Comparison of ENCODE assay signal across 1 cellular context in genomic region chr2:96554293-96555145, GRCh38.
A peak's percentile ranks its signal among the peaks of the same experiment; 100 is the strongest.
TF ChIP-seq lines count a peak whose summit lies in the region.

No MANE protein-coding gene starts in this region.

TF ChIP-seq in HepG2, 621 proteins besides CTCF, POLR2A, EP300 and RAD21 (continued from another document and continues in another):
- no peak for TF ChIP-seq ZNF607 (CRISPR knock-in tag; IDR thresholded peaks at IDR 0.05; ENCODE audit: borderline replicate concordance)
- TF ChIP-seq AHR (CRISPR knock-in tag; IDR thresholded peaks at IDR 0.05) = no peak
- TF ChIP-seq AKAP8 (CRISPR knock-in tag; IDR thresholded peaks at IDR 0.05) = peak; percentile 28; the same call in 1 of the 2 replicates
- TF ChIP-seq MEIS2 (CRISPR knock-in tag; IDR thresholded peaks at IDR 0.05) = peak; percentile 38; the same call in 1 of the 2 replicates
- peak; percentile 99 for TF ChIP-seq HNRNPL (IDR thresholded peaks at IDR 0.05; ENCODE audit: low read depth, low read length)
- TF ChIP-seq ZBTB8A (CRISPR knock-in tag; IDR thresholded peaks at IDR 0.05; ENCODE audit: borderline replicate concordance, low read depth) = no peak
- peak; percentile 62; the same call in 1 of the 2 replicates for TF ChIP-seq KDM4B (CRISPR knock-in tag; IDR thresholded peaks at IDR 0.05)
- no peak for TF ChIP-seq LCORL (IDR thresholded peaks at IDR 0.05)
- TF ChIP-seq LCORL (CRISPR knock-in tag; IDR thresholded peaks at IDR 0.05) = no peak
- TF ChIP-seq ZBTB43 (CRISPR knock-in tag; conservative IDR thresholded peaks at IDR 0.05) = no peak
- 0 out of 2 replicates have a peak, but pooled peaks have one; percentile 45 for TF ChIP-seq ZMYM4 (CRISPR knock-in tag; IDR thresholded peaks at IDR 0.05)
- TF ChIP-seq SP140L (CRISPR knock-in tag; IDR thresholded peaks at IDR 0.05; ENCODE audit: borderline replicate concordance) = no peak
- no peak for TF ChIP-seq ZNF629 (CRISPR knock-in tag; conservative IDR thresholded peaks at IDR 0.05)
- no peak for TF ChIP-seq ZBTB2 (CRISPR knock-in tag; IDR thresholded peaks at IDR 0.05; ENCODE audit: low read depth)
- TF ChIP-seq ZNF816 (CRISPR knock-in tag; IDR thresholded peaks at IDR 0.05; ENCODE audit: borderline replicate concordance) = no peak
- TF ChIP-seq SUZ12 (IDR thresholded peaks at IDR 0.05; ENCODE audit: low read depth, low read length) = no peak
- TF ChIP-seq CBX5 (CRISPR knock-in tag; IDR thresholded peaks at IDR 0.05; ENCODE audit: borderline replicate concordance) = peak; percentile 92; the same call in 1 of the 2 replicates
- no peak for TF ChIP-seq ATF1 (CRISPR knock-in tag; IDR thresholded peaks at IDR 0.05)
- TF ChIP-seq, protein P1, sequence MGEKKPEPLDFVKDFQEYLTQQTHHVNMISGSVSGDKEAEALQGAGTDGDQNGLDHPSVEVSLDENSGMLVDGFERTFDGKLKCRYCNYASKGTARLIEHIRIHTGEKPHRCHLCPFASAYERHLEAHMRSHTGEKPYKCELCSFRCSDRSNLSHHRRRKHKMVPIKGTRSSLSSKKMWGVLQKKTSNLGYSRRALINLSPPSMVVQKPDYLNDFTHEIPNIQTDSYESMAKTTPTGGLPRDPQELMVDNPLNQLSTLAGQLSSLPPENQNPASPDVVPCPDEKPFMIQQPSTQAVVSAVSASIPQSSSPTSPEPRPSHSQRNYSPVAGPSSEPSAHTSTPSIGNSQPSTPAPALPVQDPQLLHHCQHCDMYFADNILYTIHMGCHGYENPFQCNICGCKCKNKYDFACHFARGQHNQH (CRISPR knock-in tag; IDR thresholded peaks at IDR 0.05) = 0 out of 2 replicates have a peak, but pooled peaks have one; percentile 34
- TF ChIP-seq, protein P2, sequence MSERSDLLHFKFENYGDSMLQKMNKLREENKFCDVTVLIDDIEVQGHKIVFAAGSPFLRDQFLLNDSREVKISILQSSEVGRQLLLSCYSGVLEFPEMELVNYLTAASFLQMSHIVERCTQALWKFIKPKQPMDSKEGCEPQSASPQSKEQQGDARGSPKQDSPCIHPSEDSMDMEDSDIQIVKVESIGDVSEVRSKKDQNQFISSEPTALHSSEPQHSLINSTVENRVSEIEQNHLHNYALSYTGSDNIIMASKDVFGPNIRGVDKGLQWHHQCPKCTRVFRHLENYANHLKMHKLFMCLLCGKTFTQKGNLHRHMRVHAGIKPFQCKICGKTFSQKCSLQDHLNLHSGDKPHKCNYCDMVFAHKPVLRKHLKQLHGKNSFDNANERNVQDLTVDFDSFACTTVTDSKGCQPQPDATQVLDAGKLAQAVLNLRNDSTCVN (CRISPR knock-in tag; IDR thresholded peaks at IDR 0.05; ENCODE audit: borderline replicate concordance) = no peak
- TF ChIP-seq SP2 (CRISPR knock-in tag; IDR thresholded peaks at IDR 0.05) = no peak
- TF ChIP-seq SYNCRIP (IDR thresholded peaks at IDR 0.05; ENCODE audit: insufficient read depth, low read depth, low read length) = no peak
- peak; percentile 33; the same call in 1 of the 2 replicates for TF ChIP-seq ZBTB20 (CRISPR knock-in tag; IDR thresholded peaks at IDR 0.05; ENCODE audit: borderline replicate concordance, low read depth)
- peak; percentile 45; the same call in 1 of the 2 replicates for TF ChIP-seq ERF (CRISPR knock-in tag; IDR thresholded peaks at IDR 0.05)
- TF ChIP-seq ZNF331 (CRISPR knock-in tag; IDR thresholded peaks at IDR 0.05) = 0 out of 2 replicates have a peak, but pooled peaks have one; percentile 44
- TF ChIP-seq PHF5A (CRISPR knock-in tag; IDR thresholded peaks at IDR 0.05; ENCODE audit: low read depth, unreplicated experiment) = no peak
- no peak for TF ChIP-seq KDM3A (CRISPR knock-in tag; IDR thresholded peaks at IDR 0.05; ENCODE audit: low read depth)
- TF ChIP-seq MAFK (conservative IDR thresholded peaks at IDR 0.05 in 1 of 2, IDR thresholded peaks at IDR 0.05 in 1 of 2; ENCODE audit: low read length in 2 of 2) = no peak
- TF ChIP-seq, protein P3, sequence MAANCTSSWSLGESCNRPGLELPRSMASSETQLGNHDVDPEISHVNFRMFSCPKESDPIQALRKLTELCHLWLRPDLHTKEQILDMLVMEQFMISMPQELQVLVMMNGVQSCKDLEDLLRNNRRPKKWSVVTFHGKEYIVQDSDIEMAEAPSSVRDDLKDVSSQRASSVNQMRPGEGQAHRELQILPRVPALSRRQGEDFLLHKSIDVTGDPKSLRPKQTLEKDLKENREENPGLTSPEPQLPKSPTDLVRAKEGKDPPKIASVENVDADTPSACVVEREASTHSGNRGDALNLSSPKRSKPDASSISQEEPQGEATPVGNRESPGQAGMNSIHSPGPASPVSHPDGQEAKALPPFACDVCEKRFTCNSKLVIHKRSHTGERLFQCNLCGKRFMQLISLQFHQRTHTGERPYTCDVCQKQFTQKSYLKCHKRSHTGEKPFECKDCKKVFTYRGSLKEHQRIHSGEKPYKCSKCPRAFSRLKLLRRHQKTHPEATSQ (CRISPR knock-in tag; IDR thresholded peaks at IDR 0.05; ENCODE audit: borderline replicate concordance) = no peak
- no peak for TF ChIP-seq JDP2 (CRISPR knock-in tag; IDR thresholded peaks at IDR 0.05; ENCODE audit: borderline replicate concordance)
- no peak for TF ChIP-seq ZNF207 (IDR thresholded peaks at IDR 0.05; ENCODE audit: borderline replicate concordance)
- TF ChIP-seq POGK (CRISPR knock-in tag; conservative IDR thresholded peaks at IDR 0.05) = peak; percentile 84
- TF ChIP-seq NR2F1 (CRISPR knock-in tag; IDR thresholded peaks at IDR 0.05) = no peak
- TF ChIP-seq ATF2 (CRISPR knock-in tag; IDR thresholded peaks at IDR 0.05) = 0 out of 2 replicates have a peak, but pooled peaks have one; percentile 51
- no peak for TF ChIP-seq SOX13 (IDR thresholded peaks at IDR 0.05)
- TF ChIP-seq SOX13 (CRISPR knock-in tag; conservative IDR thresholded peaks at IDR 0.05 in 1 of 2, IDR thresholded peaks at IDR 0.05 in 1 of 2) = no peak
- TF ChIP-seq, protein P4, sequence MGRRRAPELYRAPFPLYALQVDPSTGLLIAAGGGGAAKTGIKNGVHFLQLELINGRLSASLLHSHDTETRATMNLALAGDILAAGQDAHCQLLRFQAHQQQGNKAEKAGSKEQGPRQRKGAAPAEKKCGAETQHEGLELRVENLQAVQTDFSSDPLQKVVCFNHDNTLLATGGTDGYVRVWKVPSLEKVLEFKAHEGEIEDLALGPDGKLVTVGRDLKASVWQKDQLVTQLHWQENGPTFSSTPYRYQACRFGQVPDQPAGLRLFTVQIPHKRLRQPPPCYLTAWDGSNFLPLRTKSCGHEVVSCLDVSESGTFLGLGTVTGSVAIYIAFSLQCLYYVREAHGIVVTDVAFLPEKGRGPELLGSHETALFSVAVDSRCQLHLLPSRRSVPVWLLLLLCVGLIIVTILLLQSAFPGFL (CRISPR knock-in tag; IDR thresholded peaks at IDR 0.05) = no peak
- no peak; the same call in 1 of the 2 replicates for TF ChIP-seq DNMT1 (CRISPR knock-in tag; IDR thresholded peaks at IDR 0.05)
- no peak for TF ChIP-seq ZNF720 (CRISPR knock-in tag; IDR thresholded peaks at IDR 0.05)
- no peak for TF ChIP-seq ZNF652 (CRISPR knock-in tag; IDR thresholded peaks at IDR 0.05; ENCODE audit: borderline replicate concordance, low read depth)
- no peak for TF ChIP-seq HNF4G (IDR thresholded peaks at IDR 0.05; ENCODE audit: borderline replicate concordance, low read depth, low read length)
- no peak for TF ChIP-seq HNF4G (CRISPR knock-in tag; IDR thresholded peaks at IDR 0.05; ENCODE audit: borderline replicate concordance, low read depth)
- no peak for TF ChIP-seq CBX2 (IDR thresholded peaks at IDR 0.05; ENCODE audit: low read depth, low read length)
- TF ChIP-seq CBX2 (CRISPR knock-in tag; IDR thresholded peaks at IDR 0.05; ENCODE audit: low read depth) = peak; percentile 63; the same call in 1 of the 2 replicates
- no peak for TF ChIP-seq XBP1 (CRISPR knock-in tag; IDR thresholded peaks at IDR 0.05)
- no peak for TF ChIP-seq ZNF503 (CRISPR knock-in tag; IDR thresholded peaks at IDR 0.05)
- TF ChIP-seq ZNF292 (CRISPR knock-in tag; IDR thresholded peaks at IDR 0.05; ENCODE audit: borderline replicate concordance, low read depth) = no peak
- TF ChIP-seq, protein P5, sequence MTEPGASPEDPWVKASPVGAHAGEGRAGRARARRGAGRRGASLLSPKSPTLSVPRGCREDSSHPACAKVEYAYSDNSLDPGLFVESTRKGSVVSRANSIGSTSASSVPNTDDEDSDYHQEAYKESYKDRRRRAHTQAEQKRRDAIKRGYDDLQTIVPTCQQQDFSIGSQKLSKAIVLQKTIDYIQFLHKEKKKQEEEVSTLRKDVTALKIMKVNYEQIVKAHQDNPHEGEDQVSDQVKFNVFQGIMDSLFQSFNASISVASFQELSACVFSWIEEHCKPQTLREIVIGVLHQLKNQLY (CRISPR knock-in tag; IDR thresholded peaks at IDR 0.05) = no peak
- TF ChIP-seq, protein P6, sequence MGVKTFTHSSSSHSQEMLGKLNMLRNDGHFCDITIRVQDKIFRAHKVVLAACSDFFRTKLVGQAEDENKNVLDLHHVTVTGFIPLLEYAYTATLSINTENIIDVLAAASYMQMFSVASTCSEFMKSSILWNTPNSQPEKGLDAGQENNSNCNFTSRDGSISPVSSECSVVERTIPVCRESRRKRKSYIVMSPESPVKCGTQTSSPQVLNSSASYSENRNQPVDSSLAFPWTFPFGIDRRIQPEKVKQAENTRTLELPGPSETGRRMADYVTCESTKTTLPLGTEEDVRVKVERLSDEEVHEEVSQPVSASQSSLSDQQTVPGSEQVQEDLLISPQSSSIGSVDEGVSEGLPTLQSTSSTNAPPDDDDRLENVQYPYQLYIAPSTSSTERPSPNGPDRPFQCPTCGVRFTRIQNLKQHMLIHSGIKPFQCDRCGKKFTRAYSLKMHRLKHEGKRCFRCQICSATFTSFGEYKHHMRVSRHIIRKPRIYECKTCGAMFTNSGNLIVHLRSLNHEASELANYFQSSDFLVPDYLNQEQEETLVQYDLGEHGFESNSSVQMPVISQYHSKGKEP (CRISPR knock-in tag; IDR thresholded peaks at IDR 0.05) = no peak
- TF ChIP-seq SP5 (CRISPR knock-in tag; IDR thresholded peaks at IDR 0.05; ENCODE audit: borderline replicate concordance, low read depth) = no peak; the same call in 1 of the 2 replicates
- TF ChIP-seq BCL3 (CRISPR knock-in tag; IDR thresholded peaks at IDR 0.05) = no peak
